In genomic region chr1:33683913-33684312, GRCh38 we compare ENCODE assay signal across 28 cellular contexts.
DNase-seq lines count a peak whose midpoint lies in the region; ATAC-seq and TF ChIP-seq lines count a peak whose summit lies in the region.
"Had no signal": no experiment of that assay in that cellular context is flagged by ENCODE, and none has a peak within 500 bp of the region (broad histone marks: within the 10 kb centered on the region; RNA-seq: fewer than 3 reads in every experiment).

No MANE protein-coding gene starts in this region.

- no peak overlapping the region for H3K27ac ChIP-seq in esophagus squamous epithelium
- H3K27ac ChIP-seq: 22Rv1, brain microvascular endothelial cell, epithelial cell of prostate, HL-60, psoas muscle, tibial nerve, VCaP had no signal

- peaks cover 0 to 57% (median 0%) of the 10 kb centered on the region in 4 donors for H3K27me3 ChIP-seq in esophagus squamous epithelium
- H3K27me3 ChIP-seq: brain microvascular endothelial cell, tibial nerve had no signal

- no peaks in the 10 kb centered on the region for H3K36me3 ChIP-seq in esophagus squamous epithelium
- H3K36me3 ChIP-seq: brain microvascular endothelial cell, tibial nerve had no signal

- no peak for TF ChIP-seq CTCF in astrocyte of the cerebellum (IDR thresholded peaks at IDR 0.05; ENCODE audit: low read depth, low read length, missing control alignments)
- TF ChIP-seq CTCF in esophagus squamous epithelium (IDR thresholded peaks at IDR 0.05), result no peak

- peak; percentile 53 for ATAC-seq in left ventricle myocardium superior
- ATAC-seq: CD8-positive, alpha-beta T cell; psoas muscle; stimulated activated effector memory CD8-positive, alpha-beta T cell treated with anti-CD3 and anti-CD28 coated beads, Interleukin-12 subunit alpha, Interleukin-12 subunit beta, amount 100 ng/mL, for 72 hours; T-helper 17 cell had no signal

- no peak for TF ChIP-seq POLR2A in esophagus squamous epithelium (IDR thresholded peaks at IDR 0.05)

- in situ Hi-C loops in astrocyte of the cerebellum (cut with HindIII; ENCODE audit: low sequenced_read_pairs), result no loop called here

- DNase-seq in DMS 273 (lab: John Stamatoyannopoulos, UW; ENCODE audit: unreplicated experiment) (peak; percentile 43), DMS 273 treated with DMSO at 0.1 percent for 48 hours (lab: John Stamatoyannopoulos, UW) (no peak), astrocyte of the cerebellum (ENCODE audit: low read depth) (peak; percentile 52), left ventricle myocardium superior (peak; percentile 42), retina (peak; percentile 14), NCI-H1105 treated with DMSO at 0.1 percent for 48 hours (lab: John Stamatoyannopoulos, UW) (no peak), NCI-H69 (lab: John Stamatoyannopoulos, UW) (no peak), esophagus squamous epithelium (lab: John Stamatoyannopoulos, UW) (no peak)
- DNase-seq: activated CD4-positive, alpha-beta memory T cell treated with anti-CD3 and anti-CD28 coated beads for 36 hours; activated naive CD4-positive, alpha-beta T cell treated with anti-CD3 and anti-CD28 coated beads, Interleukin-2, amount 10 ng/mL, durations not matched to agents 7 days and 5 days; activated T-cell treated with anti-CD3 and anti-CD28 coated beads, Interleukin-2, amount 50 U/mL, for 1 hour; brain microvascular endothelial cell; CD8-positive, alpha-beta T cell; cortex of kidney; DMS79 treated with DMSO at 0.1 percent for 48 hours; H7; immature natural killer cell; mammary epithelial cell; NCI-H446 treated with DMSO at 0.1 percent for 48 hours; nephron progenitor cell; psoas muscle; T-helper 17 cell had no signal

- H3K4me1 ChIP-seq in esophagus squamous epithelium, result no peaks in the 10 kb centered on the region
- H3K4me1 ChIP-seq: psoas muscle, tibial nerve had no signal

- H3K4me3 ChIP-seq in astrocyte of the cerebellum (ENCODE audit: low read depth, low read length), result no peak overlapping the region
- H3K4me3 ChIP-seq in esophagus squamous epithelium, result no peak overlapping the region
- H3K4me3 ChIP-seq: psoas muscle, tibial nerve had no signal

- intact Hi-C loops in left ventricle myocardium superior (cut with micrococcal nuclease), result no loop called here
- intact Hi-C loops in esophagus squamous epithelium (cut with DNase I), result no loop called here

- no peaks in the 10 kb centered on the region for H3K9me3 ChIP-seq in esophagus squamous epithelium
- H3K9me3 ChIP-seq: psoas muscle, tibial nerve had no signal

- WGBS in esophagus squamous epithelium, 2 donors, result 39 to 52% methylated on average over 2 of the region's 2 CpGs

Comparison
In these comparisons a context has a peak if more than half of its experiments do, and no peak if none do; other contexts are left out.
1. DNase-seq: peak in DMS 273 (single experiment), astrocyte of the cerebellum (single experiment), left ventricle myocardium superior (single experiment) and retina (single experiment); none in DMS 273 treated with DMSO at 0.1 percent for 48 hours (single experiment), NCI-H1105 treated with DMSO at 0.1 percent for 48 hours (single experiment), NCI-H69 (single experiment) and esophagus squamous epithelium (single experiment).